Comparison of ENCODE assay signal across 9 cellular contexts in the genomic region with DNA sequence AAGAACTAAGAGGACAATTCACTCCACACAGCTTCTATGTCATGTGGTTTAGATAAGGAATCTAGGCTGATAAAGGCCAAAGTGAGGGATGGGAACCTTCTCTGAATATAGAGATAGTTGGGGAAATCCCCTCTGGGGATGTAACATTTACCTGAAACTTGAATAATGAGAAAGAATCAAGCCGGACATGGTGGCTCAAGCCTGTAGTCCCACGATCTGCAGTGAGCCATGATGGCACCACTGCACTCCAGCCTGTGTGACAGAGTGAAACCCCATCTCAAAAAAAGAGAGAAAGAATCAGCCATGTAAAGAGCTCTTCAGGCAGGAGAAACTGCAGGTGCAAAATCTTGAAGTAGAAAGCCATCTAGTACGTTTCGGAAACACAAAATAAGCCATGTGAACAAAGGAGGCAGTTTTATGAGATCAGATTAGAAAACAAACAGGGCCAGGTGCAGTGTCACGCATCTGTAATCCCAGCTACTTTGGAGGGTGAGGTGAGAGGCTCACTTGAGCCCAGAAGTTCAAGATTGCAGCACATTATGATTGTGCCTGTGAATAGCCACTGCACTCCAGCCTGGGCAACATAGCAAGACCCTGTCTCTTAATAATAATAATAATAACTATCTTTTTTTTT. TPM values are rescaled to one million over a fixed set of nuclear protein-coding genes. Genes with fewer than 3 reads are reported as not detected.
A peak's percentile ranks its signal among the peaks of the same experiment; 100 is the strongest.
DNase-seq lines count a peak whose midpoint lies in the region; ATAC-seq and TF ChIP-seq lines count a peak whose summit lies in the region.
"Had no signal": no experiment of that assay in that cellular context is flagged by ENCODE, and none has a peak within 500 bp of the region (broad histone marks: within the 10 kb centered on the region; RNA-seq: fewer than 3 reads in every experiment).

No MANE protein-coding gene starts in this region.

- no peak overlapping the region for H3K9ac ChIP-seq in KMS-11

- peak overlapping the region; percentile 74 for H3K27ac ChIP-seq in KMS-11

- no peak overlapping the region for H3K4me3 ChIP-seq in KMS-11 (IDR thresholded peaks at IDR 0.05; ENCODE audit: insufficient read depth, low read depth, low read length)

- no peak for TF ChIP-seq CTCF in KMS-11 (conservative IDR thresholded peaks at IDR 0.05; ENCODE audit: low read depth, low read length)
- no peak for TF ChIP-seq CTCF in neural crest cell (conservative IDR thresholded peaks at IDR 0.05)

- ATAC-seq in GM19025 (IDR thresholded peaks at IDR 0.05; ENCODE audit: low read depth, unreplicated experiment), result peak; percentile 62
- peak; percentile 63 for ATAC-seq in HG02623 (IDR thresholded peaks at IDR 0.05; ENCODE audit: unreplicated experiment)

- no peak overlapping the region for H3K27ac Mint-ChIP-seq in neural crest cell (ENCODE audit: unreplicated experiment)
- H3K27ac Mint-ChIP-seq in activated naive CD8-positive, alpha-beta T cell treated with anti-CD3 and anti-CD28 coated beads for 36 hours, result no peak overlapping the region
- H3K27ac Mint-ChIP-seq: activated CD4-positive, alpha-beta memory T cell treated with anti-CD3 and anti-CD28 coated beads, Interleukin-2, amount 10 ng/mL, durations not matched to agents 7 days and 5 days had no signal

- H3K4me3 Mint-ChIP-seq in neural crest cell, result peak overlapping the region; percentile 29
- H3K4me3 Mint-ChIP-seq in activated naive CD8-positive, alpha-beta T cell treated with anti-CD3 and anti-CD28 coated beads for 36 hours, result no peak overlapping the region
- H3K4me3 Mint-ChIP-seq: activated CD4-positive, alpha-beta memory T cell treated with anti-CD3 and anti-CD28 coated beads, Interleukin-2, amount 10 ng/mL, durations not matched to agents 7 days and 5 days had no signal

- peaks cover 11% of the 10 kb centered on the region for H3K27me3 Mint-ChIP-seq in neural crest cell (ENCODE audit: low read depth)
- peaks cover 4% of the 10 kb centered on the region for H3K27me3 Mint-ChIP-seq in activated naive CD8-positive, alpha-beta T cell treated with anti-CD3 and anti-CD28 coated beads for 36 hours

- peak overlapping the region; percentile 73 for H3K4me2 ChIP-seq in KMS-11

- peaks cover 10% of the 10 kb centered on the region for H3K4me1 Mint-ChIP-seq in neural crest cell
- H3K4me1 Mint-ChIP-seq in activated naive CD8-positive, alpha-beta T cell treated with anti-CD3 and anti-CD28 coated beads for 36 hours, result peaks cover 12% of the 10 kb centered on the region

- H3K79me2 ChIP-seq in KMS-11 (ENCODE audit: insufficient read depth, low read depth), result no peaks in the 10 kb centered on the region

- H3K27me3 ChIP-seq in KMS-11 (ENCODE audit: insufficient read depth, low read depth), result no peaks in the 10 kb centered on the region

- no peak for DNase-seq in neural crest cell (ENCODE audit: low read depth, low spot score)
- DNase-seq in NCI-H446 (lab: John Stamatoyannopoulos, UW), result no peak
- no peak for DNase-seq in activated naive CD8-positive, alpha-beta T cell treated with anti-CD3 and anti-CD28 coated beads for 36 hours
- no peak for DNase-seq in AG20443 (ENCODE audit: low spot score)
- DNase-seq: activated CD4-positive, alpha-beta memory T cell treated with anti-CD3 and anti-CD28 coated beads, Interleukin-2, amount 10 ng/mL, durations not matched to agents 7 days and 5 days; NCI-H446 treated with DMSO at 0.1 percent for 48 hours had no signal

- H3K36me3 Mint-ChIP-seq in neural crest cell (ENCODE audit: low read depth), result no peaks in the 10 kb centered on the region
- no peaks in the 10 kb centered on the region for H3K36me3 Mint-ChIP-seq in activated naive CD8-positive, alpha-beta T cell treated with anti-CD3 and anti-CD28 coated beads for 36 hours

- no peak overlapping the region for H2AFZ ChIP-seq in KMS-11 (ENCODE audit: low read depth)

- H4K20me1 ChIP-seq in KMS-11 (ENCODE audit: insufficient read depth), result no peaks in the 10 kb centered on the region

- H3K9me3 Mint-ChIP-seq in neural crest cell, result no peaks in the 10 kb centered on the region
- no peaks in the 10 kb centered on the region for H3K9me3 Mint-ChIP-seq in activated naive CD8-positive, alpha-beta T cell treated with anti-CD3 and anti-CD28 coated beads for 36 hours
- H3K9me3 Mint-ChIP-seq: activated CD4-positive, alpha-beta memory T cell treated with anti-CD3 and anti-CD28 coated beads, Interleukin-2, amount 10 ng/mL, durations not matched to agents 7 days and 5 days had no signal

- H3K36me3 ChIP-seq in KMS-11 (ENCODE audit: insufficient read depth), result no peaks in the 10 kb centered on the region

- peaks cover 40% of the 10 kb centered on the region for H3K4me1 ChIP-seq in KMS-11 (ENCODE audit: low read depth, poor library complexity, severe bottlenecking)

RNA-seq across cellular contexts. Expression of gene DNMBP, which starts 4.5 kb away (rescaled TPM):
- 17.8 and 18.3 TPM in 2 replicates for total RNA-seq in neural crest cell
- total RNA-seq in activated naive CD8-positive, alpha-beta T cell treated with anti-CD3 and anti-CD28 coated beads for 36 hours, result 1 to 10 TPM; 2.2 to 2.3 TPM
